In genomic region chr12:27219693-27220056, GRCh38 we compare ENCODE assay signal across 23 cellular contexts. TPM values are rescaled to one million over a fixed set of nuclear protein-coding genes. Genes with fewer than 3 reads are reported as not detected.
DNase-seq lines count a peak whose midpoint lies in the region; ATAC-seq and TF ChIP-seq lines count a peak whose summit lies in the region.
"Had no signal": no experiment of that assay in that cellular context is flagged by ENCODE, and none has a peak within 500 bp of the region (broad histone marks: within the 10 kb centered on the region; RNA-seq: fewer than 3 reads in every experiment).

No MANE protein-coding gene starts in this region.

- no peak for ATAC-seq in naive B cell (ENCODE audit: low read depth in 2 of 2)
- ATAC-seq: right cardiac atrium, T-cell had no signal

- H3K79me2 ChIP-seq in DOHH2 (ENCODE audit: control insufficient read depth, low read length), result no peaks in the 10 kb centered on the region
- H3K79me2 ChIP-seq in MM.1S (ENCODE audit: low read length), result no peaks in the 10 kb centered on the region

- H3K27ac ChIP-seq in DOHH2 (ENCODE audit: low read depth, low read length), result peak overlapping the region; percentile 55
- H3K27ac ChIP-seq in MM.1S (ENCODE audit: low read length), result peak overlapping the region; percentile 90; the same call in 1 of the 2 replicates
- H3K27ac ChIP-seq in tibial artery, result no peak overlapping the region
- H3K27ac ChIP-seq: C4-2B, left ventricle myocardium inferior had no signal

- intact Hi-C loops in tibial artery (cut with DNase I; ENCODE audit: low total_unique reads), result no loop called here

- peaks cover 12% of the 10 kb centered on the region for H3K27me3 Mint-ChIP-seq in activated naive CD8-positive, alpha-beta T cell treated with anti-CD3 and anti-CD28 coated beads for 36 hours
- H3K27me3 Mint-ChIP-seq in naive B cell, result no peaks in the 10 kb centered on the region
- H3K27me3 Mint-ChIP-seq: T-cell had no signal

- H3K9ac ChIP-seq in MM.1S (ENCODE audit: low read length), result no peak overlapping the region

- no peak for DNase-seq in MM.1S
- DNase-seq in activated naive CD8-positive, alpha-beta T cell treated with anti-CD3 and anti-CD28 coated beads for 36 hours, result no peak
- no peak for DNase-seq in naive B cell
- DNase-seq in DMS 273 treated with DMSO at 0.1 percent for 48 hours (lab: John Stamatoyannopoulos, UW), result no peak
- no peak for DNase-seq in HK-2 (ENCODE audit: unreplicated experiment)
- no peak for DNase-seq in tibial artery
- DNase-seq: activated CD4-positive, alpha-beta T cell treated with anti-CD3 and anti-CD28 coated beads, Interleukin-2, amount 10 ng/mL, durations not matched to agents 7 days and 5 days; aorta; COR-L47; DMS53; left ventricle myocardium inferior; NCI-H1436 treated with DMSO at 0.1 percent for 48 hours; NCI-H2081 treated with DMSO at 0.1 percent for 48 hours; NCI-H345; right cardiac atrium; spleen; stimulated activated CD4-positive, alpha-beta T cell treated with anti-CD3 and anti-CD28 coated beads, Interleukin-2, amount 100 ng/mL, for 24 hours; stimulated activated CD8-positive, alpha-beta memory T cell treated with anti-CD3 and anti-CD28 coated beads, Interleukin-4, amount 100 ng/mL, for 48 hours; T-cell; trophoblast cell had no signal

- H3K9me2 ChIP-seq in DOHH2 (replicated peaks; ENCODE audit: control insufficient read depth, low read length) (no peaks in the 10 kb centered on the region), MM.1S (replicated peaks; ENCODE audit: insufficient read depth, low read length) (no peaks in the 10 kb centered on the region)

- H3K9me3 ChIP-seq in DOHH2 (ENCODE audit: control insufficient read depth, insufficient read depth, low read length), result no peaks in the 10 kb centered on the region
- no peaks in the 10 kb centered on the region for H3K9me3 ChIP-seq in MM.1S (replicated peaks; ENCODE audit: insufficient read depth, low read length)
- no peaks in the 10 kb centered on the region for H3K9me3 ChIP-seq in tibial artery
- H3K9me3 ChIP-seq: left ventricle myocardium inferior, spleen had no signal

- H2AFZ ChIP-seq in MM.1S (ENCODE audit: low read length), result no peak overlapping the region

- H3K4me2 ChIP-seq in DOHH2 (ENCODE audit: low read length), result peak overlapping the region; percentile 68
- peak overlapping the region; percentile 5; the same call in 1 of the 2 replicates for H3K4me2 ChIP-seq in MM.1S (ENCODE audit: low read depth, low read length)

- H3K9me3 Mint-ChIP-seq in activated naive CD8-positive, alpha-beta T cell treated with anti-CD3 and anti-CD28 coated beads for 36 hours, result no peaks in the 10 kb centered on the region
- H3K9me3 Mint-ChIP-seq in naive B cell, result no peaks in the 10 kb centered on the region
- H3K9me3 Mint-ChIP-seq: activated CD4-positive, alpha-beta T cell treated with anti-CD3 and anti-CD28 coated beads, Interleukin-2, amount 10 ng/mL, durations not matched to agents 7 days and 5 days; activated naive CD4-positive, alpha-beta T cell treated with anti-CD3 and anti-CD28 coated beads, Interleukin-2, amount 50 U/mL, for 72 hours; T-cell had no signal

- peaks cover 38% of the 10 kb centered on the region for H3K4me1 ChIP-seq in DOHH2 (ENCODE audit: control insufficient read depth, low read length)
- H3K4me1 ChIP-seq in MM.1S (ENCODE audit: low read length), result peaks cover 38% of the 10 kb centered on the region
- H3K4me1 ChIP-seq in tibial artery, result peaks cover 0 to 13% (median 0%) of the 10 kb centered on the region in 4 donors
- H3K4me1 ChIP-seq: left ventricle myocardium inferior had no signal

- H3K4me1 Mint-ChIP-seq in activated naive CD8-positive, alpha-beta T cell treated with anti-CD3 and anti-CD28 coated beads for 36 hours, result peaks cover 17% of the 10 kb centered on the region
- H3K4me1 Mint-ChIP-seq in naive B cell, result peaks cover 21 to 41% (median 29%) of the 10 kb centered on the region in 3 donors

- H3F3A ChIP-seq in DOHH2 (ENCODE audit: control insufficient read depth, insufficient read depth) (peaks cover 15% of the 10 kb centered on the region; the same call in 1 of the 2 replicates), MM.1S (ENCODE audit: insufficient read depth, low read length) (peaks cover 38% of the 10 kb centered on the region)

- no peaks in the 10 kb centered on the region for H3K36me3 ChIP-seq in DOHH2 (ENCODE audit: control insufficient read depth, low read length)
- H3K36me3 ChIP-seq in MM.1S (replicated peaks; ENCODE audit: insufficient read depth, low read length), result no peaks in the 10 kb centered on the region
- H3K36me3 ChIP-seq in tibial artery, result no peaks in the 10 kb centered on the region
- H3K36me3 ChIP-seq: left ventricle myocardium inferior, spleen had no signal

- H4K20me1 ChIP-seq in DOHH2 (ENCODE audit: control insufficient read depth, insufficient read depth, low read depth, low read length), result no peaks in the 10 kb centered on the region
- no peaks in the 10 kb centered on the region for H4K20me1 ChIP-seq in MM.1S (ENCODE audit: insufficient read depth, low read length)

- H3K36me3 Mint-ChIP-seq in activated naive CD8-positive, alpha-beta T cell treated with anti-CD3 and anti-CD28 coated beads for 36 hours, result no peaks in the 10 kb centered on the region
- H3K36me3 Mint-ChIP-seq in naive B cell, result no peaks in the 10 kb centered on the region
- H3K36me3 Mint-ChIP-seq: activated naive CD4-positive, alpha-beta T cell treated with anti-CD3 and anti-CD28 coated beads, Interleukin-2, amount 50 U/mL, for 72 hours; T-cell had no signal

- H3K4me3 Mint-ChIP-seq in activated naive CD8-positive, alpha-beta T cell treated with anti-CD3 and anti-CD28 coated beads for 36 hours, result no peak overlapping the region
- peak overlapping the region in 1 of 8 donors; percentile 54 for H3K4me3 Mint-ChIP-seq in naive B cell
- H3K4me3 Mint-ChIP-seq: activated CD4-positive, alpha-beta T cell treated with anti-CD3 and anti-CD28 coated beads, Interleukin-2, amount 10 ng/mL, durations not matched to agents 7 days and 5 days; T-cell had no signal

- no peaks in the 10 kb centered on the region for H3K27me3 ChIP-seq in DOHH2 (ENCODE audit: control insufficient read depth, low read length)
- no peaks in the 10 kb centered on the region for H3K27me3 ChIP-seq in MM.1S (replicated peaks; ENCODE audit: insufficient read depth, low read length)
- no peaks in the 10 kb centered on the region for H3K27me3 ChIP-seq in tibial artery
- H3K27me3 ChIP-seq: spleen had no signal

- TF ChIP-seq CTCF in DOHH2 (IDR thresholded peaks at IDR 0.05; ENCODE audit: low read depth, low read length, poor library complexity, severe bottlenecking) (no peak), MM.1S (IDR thresholded peaks at IDR 0.05; ENCODE audit: low read length) (no peak), tibial artery (IDR thresholded peaks at IDR 0.05) (no peak)

- H3K27ac Mint-ChIP-seq in activated naive CD8-positive, alpha-beta T cell treated with anti-CD3 and anti-CD28 coated beads for 36 hours, result peak overlapping the region; percentile 66
- H3K27ac Mint-ChIP-seq in naive B cell, result peak overlapping the region in 5 of 6 donors; percentile 1 to 87 (median 59)
- H3K27ac Mint-ChIP-seq: T-cell had no signal

- H3K4me3 ChIP-seq in DOHH2 (ENCODE audit: low read length) (no peak overlapping the region), MM.1S (ENCODE audit: low read length) (no peak overlapping the region), tibial artery (no peak overlapping the region)
- H3K4me3 ChIP-seq: left ventricle myocardium inferior, spleen had no signal

RNA-seq across cellular contexts. Expression of gene STK38L, which starts 24.4 kb away (rescaled TPM):
- 10 to 100 TPM; 31.2 to 32.0 TPM for total RNA-seq in activated naive CD8-positive, alpha-beta T cell treated with anti-CD3 and anti-CD28 coated beads for 36 hours
- 10 to 100 TPM in 2 of 6 donors, 1 to 10 TPM in 4; 5.0 to 10.4 (median 8.2) TPM for polyA plus RNA-seq in naive B cell (ENCODE audit: low read depth in 6 of 6)

Comparison
In these comparisons a context has a peak if more than half of its experiments do, and no peak if none do; other contexts are left out.
1. H3K27ac ChIP-seq: peak in DOHH2 (single experiment) and MM.1S (single experiment); none in tibial artery (0 of 2).